In genomic region chr5:31273631-31274378, GRCh38 we compare ENCODE assay signal across 11 cellular contexts.
DNase-seq lines count a peak whose midpoint lies in the region; ATAC-seq and TF ChIP-seq lines count a peak whose summit lies in the region.
"Had no signal": no experiment of that assay in that cellular context is flagged by ENCODE, and none has a peak within 500 bp of the region (broad histone marks: within the 10 kb centered on the region; RNA-seq: fewer than 3 reads in every experiment).

No MANE protein-coding gene starts in this region.

- intact Hi-C loops in prostate gland (cut with DNase I), result no loop called here

- H3K9me3 ChIP-seq in prostate gland (no peaks in the 10 kb centered on the region), SJCRH30 (replicated peaks) (no peaks in the 10 kb centered on the region)

- H3K4me3 ChIP-seq in ACC112 (ENCODE audit: low read depth, low read length) (peak overlapping the region; percentile 82), fibroblast of mammary gland (ENCODE audit: control insufficient read depth, low read depth, low read length) (peak overlapping the region; percentile 39), prostate gland (no peak overlapping the region), SJCRH30 (no peak overlapping the region)

- H3K79me2 ChIP-seq in ACC112 (ENCODE audit: control insufficient read depth, insufficient read depth, low read length, unreplicated experiment), result no peaks in the 10 kb centered on the region

- H2AFZ ChIP-seq in ACC112 (ENCODE audit: low read length, unreplicated experiment), result peak overlapping the region; percentile 93

- H3K36me3 ChIP-seq in ACC112 (ENCODE audit: insufficient read depth, low read length) (no peaks in the 10 kb centered on the region), prostate gland (no peaks in the 10 kb centered on the region), SJCRH30 (no peaks in the 10 kb centered on the region)

- TF ChIP-seq CTCF in fibroblast of mammary gland (conservative IDR thresholded peaks at IDR 0.05; ENCODE audit: control insufficient read depth, insufficient read depth, low read depth, low read length) (no peak), prostate gland (IDR thresholded peaks at IDR 0.05) (no peak)

- no peak for TF ChIP-seq POLR2A in prostate gland (IDR thresholded peaks at IDR 0.05)

- peak; percentile 72 for ATAC-seq in GM19397 (IDR thresholded peaks at IDR 0.05; ENCODE audit: unreplicated experiment)
- peak; percentile 90 for ATAC-seq in HG03432 (IDR thresholded peaks at IDR 0.05; ENCODE audit: unreplicated experiment)

- 65% methylated on average over 8 of the region's 8 CpGs for WGBS in prostate gland

- H3K4me1 ChIP-seq in ACC112 (ENCODE audit: control insufficient read depth, insufficient read depth, low read length, unreplicated experiment) (peaks cover 4% of the 10 kb centered on the region), prostate gland (replicated peaks) (no peaks in the 10 kb centered on the region), SJCRH30 (no peaks in the 10 kb centered on the region)

- no peaks in the 10 kb centered on the region for H3K27me3 ChIP-seq in ACC112 (ENCODE audit: insufficient read depth, low read length)
- no peaks in the 10 kb centered on the region for H3K27me3 ChIP-seq in prostate gland (replicated peaks; ENCODE audit: insufficient read depth)
- H3K27me3 ChIP-seq in SJCRH30, result peaks cover 5% of the 10 kb centered on the region; the same call in 1 of the 2 replicates

- H3K27ac ChIP-seq in ACC112 (ENCODE audit: low read depth, low read length) (peak overlapping the region; percentile 67), prostate gland (no peak overlapping the region), SJCRH30 (no peak overlapping the region)

- DNase-seq in fibroblast of mammary gland (ENCODE audit: low read depth), result peak; percentile 3
- DNase-seq in germinal center (ENCODE audit: low spot score), result no peak
- no peak for DNase-seq in stimulated activated CD4-positive, alpha-beta T cell treated with anti-CD3 and anti-CD28 coated beads, Interleukin-1b, Interleukin-23, amount 100 ng/mL, for 48 hours
- no peak for DNase-seq in prostate gland (ENCODE audit: low spot score)
- DNase-seq in SJCRH30, result no peak
- DNase-seq: GOT3, islet precursor cell, NCI-H1694 had no signal

Comparison
In these comparisons a context has a peak if more than half of its experiments do, and no peak if none do; other contexts are left out.
1. H3K4me3 ChIP-seq: peak in ACC112 (single experiment) and fibroblast of mammary gland (single experiment); none in prostate gland (0 of 2) and SJCRH30 (single experiment).